In genomic region chr18:79902075-79902474, GRCh38 we compare ENCODE assay signal across 17 cellular contexts. TPM values are rescaled to one million over a fixed set of nuclear protein-coding genes. Genes with fewer than 3 reads are reported as not detected.
A peak's percentile ranks its signal among the peaks of the same experiment; 100 is the strongest.
DNase-seq lines count a peak whose midpoint lies in the region; ATAC-seq and TF ChIP-seq lines count a peak whose summit lies in the region.
"Had no signal": no experiment of that assay in that cellular context is flagged by ENCODE, and none has a peak within 500 bp of the region (broad histone marks: within the 10 kb centered on the region; RNA-seq: fewer than 3 reads in every experiment).

No MANE protein-coding gene starts in this region.

- POLR2A ChIA-PET in CD8-positive, alpha-beta T cell (lab: Charles Lee), result no interaction called here
- POLR2A ChIA-PET in T-cell (lab: Charles Lee), result no interaction called here

- no peaks in the 10 kb centered on the region for H4K20me1 ChIP-seq in neural progenitor cell (ENCODE audit: low read depth)

- no peaks in the 10 kb centered on the region for H3K36me3 ChIP-seq in CD8-positive, alpha-beta T cell (ENCODE audit: insufficient read depth, low read length)
- H3K36me3 ChIP-seq in spleen (peaks cover 0 to 67% (median 23%) of the 10 kb centered on the region in 6 donors), SJCRH30 (no peaks in the 10 kb centered on the region), neural progenitor cell (no peaks in the 10 kb centered on the region)

- ATAC-seq in CD8-positive, alpha-beta T cell, result no peak
- ATAC-seq in T-cell (replicated peaks in 1 of 4), result no peak

- no peak overlapping the region for H3K9ac ChIP-seq in neural progenitor cell
- H3K9ac ChIP-seq: BLaER1 had no signal

- H3K9me3 Mint-ChIP-seq in CD8-positive, alpha-beta T cell, result peaks cover 8% of the 10 kb centered on the region
- H3K9me3 Mint-ChIP-seq in T-cell (peaks cover 1 to 9% (median 6%) of the 10 kb centered on the region in 3 donors), neural progenitor cell (peaks cover 38% of the 10 kb centered on the region)

- intact Hi-C loops in CD8-positive, alpha-beta T cell (cut with DNase I, micrococcal nuclease), result no loop called here
- intact Hi-C loops in spleen (cut with DNase I; ENCODE audit: low total_unique reads), result no loop called here

- DNase-seq in activated CD8-positive, alpha-beta memory T cell treated with anti-CD3 and anti-CD28 coated beads, Interleukin-2, amount 50 U/mL, for 48 hours, result peak; percentile 46
- DNase-seq in activated CD8-positive, alpha-beta memory T cell treated with anti-CD3 and anti-CD28 coated beads for 24 hours, result no peak
- peak in 1 of 7 experiments; percentile 6 for DNase-seq in CD8-positive, alpha-beta T cell
- DNase-seq in islet precursor cell (peak; percentile 34), spleen (peak; percentile 55), SJCRH30 (no peak), T-cell (no peak), neural progenitor cell (ENCODE audit: low spot score) (no peak)
- DNase-seq: 8988T, DND-41, NCI-H1105 treated with DMSO at 0.1 percent for 48 hours, NCI-H187 treated with DMSO at 0.1 percent for 48 hours, NCI-H526 treated with DMSO at 0.1 percent for 48 hours, SIG-M5 had no signal

- no peak overlapping the region for H2AFZ ChIP-seq in neural progenitor cell (replicated peaks)

- no peak overlapping the region for H3K4me3 ChIP-seq in CD8-positive, alpha-beta T cell (ENCODE audit: low read depth, low read length)
- H3K4me3 ChIP-seq in spleen, result no peak overlapping the region
- H3K4me3 ChIP-seq in SJCRH30, result no peak overlapping the region
- H3K4me3 ChIP-seq in neural progenitor cell, result no peak overlapping the region
- H3K4me3 ChIP-seq: BLaER1, HAP-1 had no signal

- no peaks in the 10 kb centered on the region for H3K79me2 ChIP-seq in neural progenitor cell (ENCODE audit: low read depth)

- TF ChIP-seq CTCF in CD8-positive, alpha-beta T cell (IDR thresholded peaks at IDR 0.05), result no peak
- TF ChIP-seq CTCF in spleen (IDR thresholded peaks at IDR 0.05 in 8 of 11, conservative IDR thresholded peaks at IDR 0.05 in 3 of 11), result no peak
- no peak for TF ChIP-seq CTCF in neural progenitor cell (IDR thresholded peaks at IDR 0.05)

- no peaks in the 10 kb centered on the region for H3K9me3 ChIP-seq in CD8-positive, alpha-beta T cell (ENCODE audit: low read length)
- H3K9me3 ChIP-seq in spleen (peaks cover 0 to 74% (median 32%) of the 10 kb centered on the region in 8 donors), SJCRH30 (replicated peaks) (no peaks in the 10 kb centered on the region), neural progenitor cell (ENCODE audit: low read depth) (peaks cover under 1% of the 10 kb centered on the region)
- H3K9me3 ChIP-seq: HAP-1 had no signal

- H3K4me1 Mint-ChIP-seq in CD8-positive, alpha-beta T cell (ENCODE audit: low read depth), result no peaks in the 10 kb centered on the region
- H3K4me1 Mint-ChIP-seq in T-cell (peaks cover 0 to 6% (median 0%) of the 10 kb centered on the region in 3 donors), neural progenitor cell (no peaks in the 10 kb centered on the region)

- H3K4me3 Mint-ChIP-seq in CD8-positive, alpha-beta T cell, result no peak overlapping the region
- H3K4me3 Mint-ChIP-seq in T-cell, result no peak overlapping the region
- H3K4me3 Mint-ChIP-seq in neural progenitor cell, result no peak overlapping the region

- 86 to 96% (median 94%) methylated on average over 7 to 8 of the region's 8 CpGs for WGBS in spleen, 5 donors

- H3K4me2 ChIP-seq in neural progenitor cell, result no peak overlapping the region
- H3K4me2 ChIP-seq: BLaER1 had no signal

- H3K27me3 ChIP-seq in CD8-positive, alpha-beta T cell (ENCODE audit: insufficient read depth, low read length), result no peaks in the 10 kb centered on the region
- H3K27me3 ChIP-seq in spleen (replicated peaks in 1 of 7), result no peaks in the 10 kb centered on the region
- H3K27me3 ChIP-seq in SJCRH30, result no peaks in the 10 kb centered on the region
- H3K27me3 ChIP-seq in neural progenitor cell, result no peaks in the 10 kb centered on the region
- H3K27me3 ChIP-seq: BLaER1 had no signal

- TF ChIP-seq POLR2A in spleen (IDR thresholded peaks at IDR 0.05), result no peak

- peak overlapping the region; percentile 10 for H3K27ac Mint-ChIP-seq in CD8-positive, alpha-beta T cell
- H3K27ac Mint-ChIP-seq in T-cell (no peak overlapping the region), neural progenitor cell (no peak overlapping the region)

- peaks cover 15% of the 10 kb centered on the region for H3K36me3 Mint-ChIP-seq in CD8-positive, alpha-beta T cell
- H3K36me3 Mint-ChIP-seq in T-cell (peaks cover 14% of the 10 kb centered on the region), neural progenitor cell (peaks cover 31% of the 10 kb centered on the region)

- H3F3A ChIP-seq in neural progenitor cell (ENCODE audit: low read depth), result no peaks in the 10 kb centered on the region

- H3K4me1 ChIP-seq in CD8-positive, alpha-beta T cell (ENCODE audit: insufficient read depth, low read length), result no peaks in the 10 kb centered on the region
- H3K4me1 ChIP-seq in spleen, result peaks cover 0 to 2% (median 0%) of the 10 kb centered on the region in 6 donors
- no peaks in the 10 kb centered on the region for H3K4me1 ChIP-seq in SJCRH30
- no peaks in the 10 kb centered on the region for H3K4me1 ChIP-seq in neural progenitor cell
- H3K4me1 ChIP-seq: BLaER1, HAP-1 had no signal

- H3K27me3 Mint-ChIP-seq in CD8-positive, alpha-beta T cell (ENCODE audit: low read depth), result no peaks in the 10 kb centered on the region
- no peaks in the 10 kb centered on the region for H3K27me3 Mint-ChIP-seq in T-cell
- peaks cover 9% of the 10 kb centered on the region for H3K27me3 Mint-ChIP-seq in neural progenitor cell (ENCODE audit: insufficient read depth, low read depth)

- H3K27ac ChIP-seq in CD8-positive, alpha-beta T cell (ENCODE audit: low read depth, low read length), result no peak overlapping the region
- H3K27ac ChIP-seq in spleen (no peak overlapping the region), SJCRH30 (no peak overlapping the region), neural progenitor cell (no peak overlapping the region)
- H3K27ac ChIP-seq: BLaER1, HL-60 had no signal

- CTCF ChIA-PET in CD8-positive, alpha-beta T cell (lab: Charles Lee), result no interaction called here
- CTCF ChIA-PET in T-cell (lab: Charles Lee), result no interaction called here

RNA-seq across cellular contexts. Expression of gene SLC66A2, which starts 49.4 kb away (rescaled TPM):
- total RNA-seq in CD8-positive, alpha-beta T cell, result 10 to 100 TPM; 50.0 to 53.4 TPM
- total RNA-seq in spleen (10 to 100 TPM; 40.9 to 61.9 (median 51.1) TPM), T-cell (10 to 100 TPM; 28.4 to 66.5 (median 37.6) TPM), neural progenitor cell (ENCODE audit: low replicate concordance) (5.8 and 22.3 TPM in 2 replicates)
- polyA plus RNA-seq in spleen, result 10 to 100 TPM; 28.7 to 53.9 (median 33.4) TPM
- 14.2 and 16.3 TPM in 2 replicates for total RNA-seq in SJCRH30 (2014; rRNA removed; shearing (Covaris generic))

Comparison
In these comparisons a context has a peak if more than half of its experiments do, and no peak if none do; other contexts are left out.
1. DNase-seq: peak in activated CD8-positive, alpha-beta memory T cell treated with anti-CD3 and anti-CD28 coated beads, Interleukin-2, amount 50 U/mL, for 48 hours (single experiment), islet precursor cell (single experiment) and spleen (single experiment); none in activated CD8-positive, alpha-beta memory T cell treated with anti-CD3 and anti-CD28 coated beads for 24 hours (single experiment), SJCRH30 (0 of 2), T-cell (0 of 34) and neural progenitor cell (single experiment).